1 cellular context compared by ENCODE assay signal in the genomic region with DNA sequence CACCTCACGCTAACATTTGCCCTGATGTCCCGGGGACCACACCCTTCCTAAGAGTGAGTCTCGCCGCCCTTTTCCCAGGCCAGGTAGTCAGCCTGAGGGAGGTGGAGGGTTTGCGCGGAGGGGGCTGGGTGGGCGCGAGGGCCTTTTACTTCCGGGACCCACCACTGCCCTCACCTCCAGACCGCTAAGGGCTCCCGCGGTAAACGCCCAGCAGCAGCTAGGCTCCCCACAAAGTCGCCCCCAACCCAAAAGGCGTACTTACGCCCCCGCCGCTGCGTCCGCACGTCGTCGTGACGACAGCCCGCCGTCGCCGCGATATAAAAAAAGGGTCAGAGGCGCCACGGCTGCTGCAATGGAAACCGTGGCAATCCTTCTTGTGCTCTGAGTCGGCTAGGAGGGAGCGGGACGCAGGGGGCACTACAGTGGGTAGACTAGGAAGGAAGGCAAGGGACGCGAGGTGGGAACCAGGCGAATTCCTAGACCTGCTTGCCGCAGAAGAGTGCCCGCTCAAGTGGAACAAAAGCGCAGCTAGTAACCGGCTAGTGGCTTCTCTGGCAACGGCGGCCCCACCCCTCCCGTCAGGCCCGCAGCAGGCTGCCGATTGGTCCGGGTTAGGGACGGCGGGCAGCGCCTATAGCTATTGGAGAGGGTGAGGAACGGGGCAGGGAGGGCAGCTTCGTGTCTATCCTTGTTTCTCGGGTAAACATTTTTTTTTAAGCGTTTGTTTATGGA.
TF ChIP-seq lines count a peak whose summit lies in the region.

A gene with protein sequence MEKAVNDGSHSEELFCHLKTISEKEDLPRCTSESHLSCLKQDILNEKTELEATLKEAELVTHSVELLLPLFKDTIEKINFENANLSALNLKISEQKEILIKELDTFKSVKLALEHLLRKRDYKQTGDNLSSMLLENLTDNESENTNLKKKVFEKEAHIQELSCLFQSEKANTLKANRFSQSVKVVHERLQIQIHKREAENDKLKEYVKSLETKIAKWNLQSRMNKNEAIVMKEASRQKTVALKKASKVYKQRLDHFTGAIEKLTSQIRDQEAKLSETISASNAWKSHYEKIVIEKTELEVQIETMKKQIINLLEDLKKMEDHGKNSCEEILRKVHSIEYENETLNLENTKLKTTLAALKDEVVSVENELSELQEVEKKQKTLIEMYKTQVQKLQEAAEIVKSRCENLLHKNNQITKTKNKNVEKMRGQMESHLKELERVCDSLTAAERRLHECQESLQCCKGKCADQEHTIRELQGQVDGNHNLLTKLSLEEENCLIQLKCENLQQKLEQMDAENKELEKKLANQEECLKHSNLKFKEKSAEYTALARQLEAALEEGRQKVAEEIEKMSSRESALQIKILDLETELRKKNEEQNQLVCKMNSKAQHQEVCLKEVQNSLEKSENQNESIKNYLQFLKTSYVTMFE (minus strand): TSS at position 553 of the 732 bp plus-strand sequence. CDS start 9,296 bp downstream, outside the sequence.

TF ChIP-seq in HCT116, 20 proteins besides CTCF, POLR2A, EP300 and RAD21 (continued from another document):
- TF ChIP-seq, protein P1, sequence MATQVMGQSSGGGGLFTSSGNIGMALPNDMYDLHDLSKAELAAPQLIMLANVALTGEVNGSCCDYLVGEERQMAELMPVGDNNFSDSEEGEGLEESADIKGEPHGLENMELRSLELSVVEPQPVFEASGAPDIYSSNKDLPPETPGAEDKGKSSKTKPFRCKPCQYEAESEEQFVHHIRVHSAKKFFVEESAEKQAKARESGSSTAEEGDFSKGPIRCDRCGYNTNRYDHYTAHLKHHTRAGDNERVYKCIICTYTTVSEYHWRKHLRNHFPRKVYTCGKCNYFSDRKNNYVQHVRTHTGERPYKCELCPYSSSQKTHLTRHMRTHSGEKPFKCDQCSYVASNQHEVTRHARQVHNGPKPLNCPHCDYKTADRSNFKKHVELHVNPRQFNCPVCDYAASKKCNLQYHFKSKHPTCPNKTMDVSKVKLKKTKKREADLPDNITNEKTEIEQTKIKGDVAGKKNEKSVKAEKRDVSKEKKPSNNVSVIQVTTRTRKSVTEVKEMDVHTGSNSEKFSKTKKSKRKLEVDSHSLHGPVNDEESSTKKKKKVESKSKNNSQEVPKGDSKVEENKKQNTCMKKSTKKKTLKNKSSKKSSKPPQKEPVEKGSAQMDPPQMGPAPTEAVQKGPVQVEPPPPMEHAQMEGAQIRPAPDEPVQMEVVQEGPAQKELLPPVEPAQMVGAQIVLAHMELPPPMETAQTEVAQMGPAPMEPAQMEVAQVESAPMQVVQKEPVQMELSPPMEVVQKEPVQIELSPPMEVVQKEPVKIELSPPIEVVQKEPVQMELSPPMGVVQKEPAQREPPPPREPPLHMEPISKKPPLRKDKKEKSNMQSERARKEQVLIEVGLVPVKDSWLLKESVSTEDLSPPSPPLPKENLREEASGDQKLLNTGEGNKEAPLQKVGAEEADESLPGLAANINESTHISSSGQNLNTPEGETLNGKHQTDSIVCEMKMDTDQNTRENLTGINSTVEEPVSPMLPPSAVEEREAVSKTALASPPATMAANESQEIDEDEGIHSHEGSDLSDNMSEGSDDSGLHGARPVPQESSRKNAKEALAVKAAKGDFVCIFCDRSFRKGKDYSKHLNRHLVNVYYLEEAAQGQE (IDR thresholded peaks at IDR 0.05; ENCODE audit: low read depth): no peak
- TF ChIP-seq ZNF274 (IDR thresholded peaks at IDR 0.05; ENCODE audit: low read depth, low read length) (no peak), EZH2 (IDR thresholded peaks at IDR 0.05) (no peak), TCF7L2 (IDR thresholded peaks at IDR 0.05; ENCODE audit: borderline replicate concordance, extremely low read depth, insufficient read depth, insufficient read length) (no peak), EGR1 (IDR thresholded peaks at IDR 0.05; ENCODE audit: low read depth) (peak; percentile 94), CBX3 (IDR thresholded peaks at IDR 0.05; ENCODE audit: low read depth) (no peak), SRF (IDR thresholded peaks at IDR 0.05; ENCODE audit: low read depth) (no peak), FOSL1 (IDR thresholded peaks at IDR 0.05; ENCODE audit: low read depth) (no peak)
- TF ChIP-seq, protein P2, sequence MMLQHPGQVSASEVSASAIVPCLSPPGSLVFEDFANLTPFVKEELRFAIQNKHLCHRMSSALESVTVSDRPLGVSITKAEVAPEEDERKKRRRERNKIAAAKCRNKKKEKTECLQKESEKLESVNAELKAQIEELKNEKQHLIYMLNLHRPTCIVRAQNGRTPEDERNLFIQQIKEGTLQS (IDR thresholded peaks at IDR 0.05): no peak
